ENCODE assay signal across 8 cellular contexts in the genomic region with DNA sequence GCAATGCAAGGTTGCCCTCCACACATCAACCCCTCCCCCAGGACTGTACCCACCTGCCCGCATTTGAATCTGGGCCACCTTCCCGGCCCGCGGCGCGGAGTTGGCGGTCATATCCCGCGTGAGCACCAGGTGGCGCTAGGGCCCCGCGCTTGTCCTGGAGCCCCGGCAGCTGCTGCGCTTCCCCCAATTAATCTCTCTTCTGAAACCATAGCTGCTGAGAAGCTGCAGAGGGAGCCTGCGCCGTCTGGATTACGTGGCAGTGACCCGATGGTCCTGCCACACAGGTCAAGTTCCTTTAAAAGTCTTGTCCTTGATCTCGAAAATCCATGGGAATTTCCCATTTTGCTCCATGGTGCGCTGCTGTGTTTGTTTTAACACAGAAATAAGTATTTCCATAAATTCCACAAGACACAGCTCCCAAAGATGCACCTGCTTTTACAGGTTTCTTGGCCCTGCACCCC. TPM values are rescaled to one million over a fixed set of nuclear protein-coding genes. Genes with fewer than 3 reads are reported as not detected.
A peak's percentile ranks its signal among the peaks of the same experiment; 100 is the strongest.
DNase-seq lines count a peak whose midpoint lies in the region; ATAC-seq and TF ChIP-seq lines count a peak whose summit lies in the region.

No MANE protein-coding gene starts in this region.

- no peaks in the 10 kb centered on the region for H3K79me2 ChIP-seq in parathyroid adenoma

- ATAC-seq in SK-N-SH treated with all-trans-retinoic acid at 6 μM for 48 hours, result peak; percentile 88

- no peak overlapping the region for H3K4me2 ChIP-seq in parathyroid adenoma (ENCODE audit: low read length)

- TF ChIP-seq EP300 in tibial nerve (IDR thresholded peaks at IDR 0.05), result peak in 1 of 2 donors; percentile 29

- no peak overlapping the region for H3K9ac ChIP-seq in parathyroid adenoma

- 4 to 6% methylated on average over 7 to 20 of the region's 20 CpGs for WGBS in tibial nerve, 2 donors

- no peak for TF ChIP-seq POLR2A in tibial nerve (IDR thresholded peaks at IDR 0.05)

- DNase-seq in DMS153 (lab: John Stamatoyannopoulos, UW) (peak; percentile 36), GOT3 (lab: John Stamatoyannopoulos, UW) (peak; percentile 29), MV-4-11 (lab: John Stamatoyannopoulos, UW) (peak; percentile 84), glomerular visceral epithelial cell (ENCODE audit: extremely low spot score) (peak; percentile 64), tibial nerve (ENCODE audit: low spot score in 2 of 2) (peak; percentile 55 to 70)
- DNase-seq in activated naive CD4-positive, alpha-beta T cell (lab: John Stamatoyannopoulos, UW), result peak; percentile 70 to 81 (median 76)

- H3K27ac ChIP-seq in parathyroid adenoma (no peak overlapping the region), tibial nerve (no peak overlapping the region)

- no peak overlapping the region for H3K4me3 ChIP-seq in parathyroid adenoma (ENCODE audit: low read depth, low read length)
- H3K4me3 ChIP-seq in tibial nerve, result no peak overlapping the region

- peaks cover 2% of the 10 kb centered on the region for H3K4me1 ChIP-seq in parathyroid adenoma
- H3K4me1 ChIP-seq in tibial nerve, result peaks cover 0 to 8% (median 2%) of the 10 kb centered on the region in 4 donors

- H3K9me3 ChIP-seq in parathyroid adenoma (ENCODE audit: control insufficient read depth, low read length) (no peaks in the 10 kb centered on the region), tibial nerve (no peaks in the 10 kb centered on the region)

- peak; percentile 97 for TF ChIP-seq CTCF in parathyroid adenoma (IDR thresholded peaks at IDR 0.05)
- TF ChIP-seq CTCF in tibial nerve (IDR thresholded peaks at IDR 0.05), result peak; percentile 91 to 99 (median 94)

- H3K27me3 ChIP-seq in parathyroid adenoma (ENCODE audit: control insufficient read depth, insufficient read depth, low read length) (no peaks in the 10 kb centered on the region), tibial nerve (peaks cover 0 to 18% of the 10 kb centered on the region in 2 donors)

- peak overlapping the region; percentile 16 for H2AFZ ChIP-seq in parathyroid adenoma

- H3K36me3 ChIP-seq in parathyroid adenoma (ENCODE audit: control insufficient read depth, insufficient read depth, low read length) (no peaks in the 10 kb centered on the region), tibial nerve (no peaks in the 10 kb centered on the region)

TF ChIP-seq in SK-N-SH treated with all-trans-retinoic acid at 6 μM for 48 hours, 23 proteins besides CTCF, POLR2A, EP300 and RAD21:
- TF ChIP-seq, protein P1, sequence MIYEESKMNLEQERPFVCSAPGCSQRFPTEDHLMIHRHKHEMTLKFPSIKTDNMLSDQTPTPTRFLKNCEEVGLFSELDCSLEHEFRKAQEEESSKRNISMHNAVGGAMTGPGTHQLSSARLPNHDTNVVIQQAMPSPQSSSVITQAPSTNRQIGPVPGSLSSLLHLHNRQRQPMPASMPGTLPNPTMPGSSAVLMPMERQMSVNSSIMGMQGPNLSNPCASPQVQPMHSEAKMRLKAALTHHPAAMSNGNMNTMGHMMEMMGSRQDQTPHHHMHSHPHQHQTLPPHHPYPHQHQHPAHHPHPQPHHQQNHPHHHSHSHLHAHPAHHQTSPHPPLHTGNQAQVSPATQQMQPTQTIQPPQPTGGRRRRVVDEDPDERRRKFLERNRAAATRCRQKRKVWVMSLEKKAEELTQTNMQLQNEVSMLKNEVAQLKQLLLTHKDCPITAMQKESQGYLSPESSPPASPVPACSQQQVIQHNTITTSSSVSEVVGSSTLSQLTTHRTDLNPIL (CRISPR knock-in tag; IDR thresholded peaks at IDR 0.05; ENCODE audit: low read depth), result no peak
- TF ChIP-seq CSDC2 (CRISPR knock-in tag; IDR thresholded peaks at IDR 0.05), result no peak
- no peak for TF ChIP-seq PPARA (CRISPR knock-in tag; IDR thresholded peaks at IDR 0.05; ENCODE audit: borderline replicate concordance)
- TF ChIP-seq ZNF70 (CRISPR knock-in tag; IDR thresholded peaks at IDR 0.05), result no peak
- TF ChIP-seq, protein P2, sequence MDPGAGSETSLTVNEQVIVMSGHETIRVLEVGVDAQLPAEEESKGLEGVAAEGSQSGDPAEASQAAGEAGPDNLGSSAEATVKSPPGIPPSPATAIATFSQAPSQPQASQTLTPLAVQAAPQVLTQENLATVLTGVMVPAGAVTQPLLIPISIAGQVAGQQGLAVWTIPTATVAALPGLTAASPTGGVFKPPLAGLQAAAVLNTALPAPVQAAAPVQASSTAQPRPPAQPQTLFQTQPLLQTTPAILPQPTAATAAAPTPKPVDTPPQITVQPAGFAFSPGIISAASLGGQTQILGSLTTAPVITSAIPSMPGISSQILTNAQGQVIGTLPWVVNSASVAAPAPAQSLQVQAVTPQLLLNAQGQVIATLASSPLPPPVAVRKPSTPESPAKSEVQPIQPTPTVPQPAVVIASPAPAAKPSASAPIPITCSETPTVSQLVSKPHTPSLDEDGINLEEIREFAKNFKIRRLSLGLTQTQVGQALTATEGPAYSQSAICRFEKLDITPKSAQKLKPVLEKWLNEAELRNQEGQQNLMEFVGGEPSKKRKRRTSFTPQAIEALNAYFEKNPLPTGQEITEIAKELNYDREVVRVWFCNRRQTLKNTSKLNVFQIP (CRISPR knock-in tag; IDR thresholded peaks at IDR 0.05; ENCODE audit: borderline replicate concordance, low read depth), result no peak
- TF ChIP-seq RARB (CRISPR knock-in tag; IDR thresholded peaks at IDR 0.05), result no peak
- no peak for TF ChIP-seq ZFP30 (CRISPR knock-in tag; IDR thresholded peaks at IDR 0.05)
- TF ChIP-seq GLIS3 (CRISPR knock-in tag; IDR thresholded peaks at IDR 0.05), result no peak
- no peak for TF ChIP-seq ZNF565 (CRISPR knock-in tag; conservative IDR thresholded peaks at IDR 0.05; ENCODE audit: low read depth)
- TF ChIP-seq ZNF8 (CRISPR knock-in tag; IDR thresholded peaks at IDR 0.05), result no peak
- no peak for TF ChIP-seq BACH2 (CRISPR knock-in tag; IDR thresholded peaks at IDR 0.05; ENCODE audit: borderline replicate concordance)
- no peak for TF ChIP-seq OSR1 (CRISPR knock-in tag; IDR thresholded peaks at IDR 0.05)
- TF ChIP-seq, protein P3, sequence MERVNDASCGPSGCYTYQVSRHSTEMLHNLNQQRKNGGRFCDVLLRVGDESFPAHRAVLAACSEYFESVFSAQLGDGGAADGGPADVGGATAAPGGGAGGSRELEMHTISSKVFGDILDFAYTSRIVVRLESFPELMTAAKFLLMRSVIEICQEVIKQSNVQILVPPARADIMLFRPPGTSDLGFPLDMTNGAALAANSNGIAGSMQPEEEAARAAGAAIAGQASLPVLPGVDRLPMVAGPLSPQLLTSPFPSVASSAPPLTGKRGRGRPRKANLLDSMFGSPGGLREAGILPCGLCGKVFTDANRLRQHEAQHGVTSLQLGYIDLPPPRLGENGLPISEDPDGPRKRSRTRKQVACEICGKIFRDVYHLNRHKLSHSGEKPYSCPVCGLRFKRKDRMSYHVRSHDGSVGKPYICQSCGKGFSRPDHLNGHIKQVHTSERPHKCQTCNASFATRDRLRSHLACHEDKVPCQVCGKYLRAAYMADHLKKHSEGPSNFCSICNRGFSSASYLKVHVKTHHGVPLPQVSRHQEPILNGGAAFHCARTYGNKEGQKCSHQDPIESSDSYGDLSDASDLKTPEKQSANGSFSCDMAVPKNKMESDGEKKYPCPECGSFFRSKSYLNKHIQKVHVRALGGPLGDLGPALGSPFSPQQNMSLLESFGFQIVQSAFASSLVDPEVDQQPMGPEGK (CRISPR knock-in tag; IDR thresholded peaks at IDR 0.05; ENCODE audit: borderline replicate concordance), result no peak
- no peak for TF ChIP-seq ARNTL (CRISPR knock-in tag; IDR thresholded peaks at IDR 0.05; ENCODE audit: borderline replicate concordance, low read depth)
- TF ChIP-seq ISL1 (CRISPR knock-in tag; IDR thresholded peaks at IDR 0.05), result no peak
- TF ChIP-seq ZC3H10 (CRISPR knock-in tag; IDR thresholded peaks at IDR 0.05), result no peak
- no peak for TF ChIP-seq TCF4 (CRISPR knock-in tag; IDR thresholded peaks at IDR 0.05; ENCODE audit: borderline replicate concordance)
- TF ChIP-seq, protein P4, sequence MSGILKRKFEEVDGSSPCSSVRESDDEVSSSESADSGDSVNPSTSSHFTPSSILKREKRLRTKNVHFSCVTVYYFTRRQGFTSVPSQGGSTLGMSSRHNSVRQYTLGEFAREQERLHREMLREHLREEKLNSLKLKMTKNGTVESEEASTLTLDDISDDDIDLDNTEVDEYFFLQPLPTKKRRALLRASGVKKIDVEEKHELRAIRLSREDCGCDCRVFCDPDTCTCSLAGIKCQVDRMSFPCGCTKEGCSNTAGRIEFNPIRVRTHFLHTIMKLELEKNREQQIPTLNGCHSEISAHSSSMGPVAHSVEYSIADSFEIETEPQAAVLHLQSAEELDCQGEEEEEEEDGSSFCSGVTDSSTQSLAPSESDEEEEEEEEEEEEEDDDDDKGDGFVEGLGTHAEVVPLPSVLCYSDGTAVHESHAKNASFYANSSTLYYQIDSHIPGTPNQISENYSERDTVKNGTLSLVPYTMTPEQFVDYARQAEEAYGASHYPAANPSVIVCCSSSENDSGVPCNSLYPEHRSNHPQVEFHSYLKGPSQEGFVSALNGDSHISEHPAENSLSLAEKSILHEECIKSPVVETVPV (CRISPR knock-in tag; IDR thresholded peaks at IDR 0.05), result no peak
- TF ChIP-seq SNAI2 (CRISPR knock-in tag; IDR thresholded peaks at IDR 0.05), result no peak
- no peak for TF ChIP-seq TOX (CRISPR knock-in tag; IDR thresholded peaks at IDR 0.05; ENCODE audit: borderline replicate concordance)

RNA-seq across cellular contexts. Expression of a gene that starts 22.0 kb away (rescaled TPM):
- 100 to 1,000 TPM; 274 to 401 (median 323) TPM for total RNA-seq in tibial nerve

RNA-seq across cellular contexts. Expression of a gene that starts 22.1 kb away (rescaled TPM):
- 10 to 100 TPM; 31.8 to 46.2 (median 35.4) TPM for total RNA-seq in tibial nerve

Comparison
In these comparisons a context has a peak if more than half of its experiments do, and no peak if none do; other contexts are left out.
1. DNase-seq: peak in every context shown above with its lines; median percentile 84 in MV-4-11; 76 in activated naive CD4-positive, alpha-beta T cell; 64 in glomerular visceral epithelial cell; 62 in tibial nerve; 36 in DMS153; 29 in GOT3.